Comparison of ENCODE assay signal across 22 cellular contexts in genomic region chr16:78198299-78198698, GRCh38.
"Had no signal": no experiment of that assay in that cellular context is flagged by ENCODE, and none has a peak within 500 bp of the region (broad histone marks: within the 10 kb centered on the region; RNA-seq: fewer than 3 reads in every experiment).

No MANE protein-coding gene starts in this region.

- H3K4me3 ChIP-seq: coronary artery, gastroesophageal sphincter, heart left ventricle, ovary, thyroid gland, upper lobe of right lung had no signal

- H3K27me3 ChIP-seq: gastroesophageal sphincter, heart left ventricle, neutrophil, ovary, thyroid gland, upper lobe of right lung had no signal

- ATAC-seq: activated CD8-positive, alpha-beta T cell treated with anti-CD3 and anti-CD28 coated beads, Interleukin-2, amount 10 ng/mL, durations not matched to agents 7 days and 5 days; activated naive CD8-positive, alpha-beta T cell treated with anti-CD3 and anti-CD28 coated beads, Interleukin-2, amount 50 U/mL, for 24 hours; gastroesophageal sphincter; heart left ventricle; left cardiac atrium; right cardiac atrium; stimulated activated naive CD8-positive, alpha-beta T cell treated with anti-CD3 and anti-CD28 coated beads, Interleukin-15, Interleukin-2, amounts not matched to agents 100 U/mL and 50 U/mL, for 24 hours; upper lobe of right lung had no signal

- H3K36me3 ChIP-seq: gastroesophageal sphincter, heart left ventricle, neutrophil, ovary, thyroid gland, upper lobe of right lung, WERI-Rb-1 had no signal

- DNase-seq: activated CD4-positive, alpha-beta T cell treated with anti-CD3 and anti-CD28 coated beads, Interleukin-2, amount 50 U/mL, for 1 hour; activated CD4-positive, CD25-positive, alpha-beta regulatory T cell treated with anti-CD3 and anti-CD28 coated beads, Interleukin-2, amount 50 U/mL, for 72 hours; activated CD8-positive, alpha-beta T cell treated with anti-CD3 and anti-CD28 coated beads, Interleukin-2, amount 10 ng/mL, durations not matched to agents 7 days and 5 days; activated gamma-delta T cell; activated naive CD4-positive, alpha-beta T cell treated with anti-CD3 and anti-CD28 coated beads, Interleukin-2, amount 50 U/mL, for 16 hours; activated naive CD8-positive, alpha-beta T cell treated with anti-CD3 and anti-CD28 coated beads, Interleukin-2, amount 50 U/mL, for 24 hours; cerebellar nuclear complex; endodermal cell; heart left ventricle; islet precursor cell; left cardiac atrium; ovary; right cardiac atrium; stimulated activated CD4-positive, alpha-beta T cell treated with anti-CD3 and anti-CD28 coated beads, Interleukin-12 subunit alpha, Interleukin-12 subunit beta, amount 100 ng/mL, for 4 hours; stimulated activated CD4-positive, alpha-beta T cell treated with anti-CD3 and anti-CD28 coated beads, Interleukin-4, amount 100 ng/mL, for 4 hours; stimulated activated naive CD8-positive, alpha-beta T cell treated with anti-CD3 and anti-CD28 coated beads, Interleukin-15, Interleukin-2, amounts not matched to agents 100 U/mL and 50 U/mL, for 24 hours; thyroid gland; upper lobe of right lung; WERI-Rb-1 had no signal

- H3K4me1 ChIP-seq: gastroesophageal sphincter, thyroid gland, upper lobe of right lung had no signal

- H3K9me3 ChIP-seq: gastroesophageal sphincter, heart left ventricle, neutrophil, ovary, thyroid gland, upper lobe of right lung had no signal
